In genomic region chrX:79270401-79270800, GRCh38 we compare ENCODE assay signal across 8 cellular contexts.
DNase-seq lines count a peak whose midpoint lies in the region; TF ChIP-seq lines count a peak whose summit lies in the region.

No MANE protein-coding gene starts in this region.

- H3K36me3 Mint-ChIP-seq in Calu3 (ENCODE audit: insufficient read depth, unreplicated experiment): no peaks in the 10 kb centered on the region

- DNase-seq in Calu3: peak; percentile 1
- peak; percentile 35 for DNase-seq in GM20000 (ENCODE audit: low spot score)
- DNase-seq in HL-60 (ENCODE audit: low read depth in 1 of 2, low spot score in 1 of 2): peak; percentile 2 to 65
- peak; percentile 26 to 64 for DNase-seq in activated CD4-positive, alpha-beta T cell treated with anti-CD3 and anti-CD28 coated beads, Interleukin-2, amount 50 U/mL, for 24 hours (ENCODE audit: low read depth in 1 of 2, low spot score in 1 of 2)
- DNase-seq in fibroblast of the conjunctiva (ENCODE audit: low read depth): peak; percentile 45
- DNase-seq in stimulated activated CD4-positive, alpha-beta T cell treated with anti-CD3 and anti-CD28 coated beads, Interleukin-4, amount 100 ng/mL, for 1 hour: peak; percentile 74
- no peak for DNase-seq in GM03348 (ENCODE audit: low spot score)
- DNase-seq in NCI-H1105 treated with DMSO at 0.1 percent for 48 hours (lab: John Stamatoyannopoulos, UW): no peak

- no peak overlapping the region for H3K27ac ChIP-seq in HL-60 (replicated peaks)

- H3K4me3 ChIP-seq in HL-60 (replicated peaks; ENCODE audit: insufficient read depth, low read length): no peak overlapping the region

- no peaks in the 10 kb centered on the region for H3K9me3 Mint-ChIP-seq in Calu3 (ENCODE audit: low read depth, unreplicated experiment)

- intact Hi-C loops in Calu3 (cut with micrococcal nuclease; ENCODE audit: unreplicated experiment): no loop called here

- H3K27me3 ChIP-seq in HL-60 (ENCODE audit: insufficient read depth, poor library complexity, severe bottlenecking): no peaks in the 10 kb centered on the region

- no TSS peak for BruUV-seq in Calu3 (replicated peaks; lab: Mats Ljungman, UMichigan)

- no peak overlapping the region for H3K4me3 Mint-ChIP-seq in Calu3 (ENCODE audit: low read depth, unreplicated experiment)

- no peak overlapping the region for H3K27ac Mint-ChIP-seq in Calu3 (ENCODE audit: unreplicated experiment)

- CTCF ChIA-PET in Calu3 (lab: Charles Lee): no interaction called here

- H3K4me1 Mint-ChIP-seq in Calu3 (ENCODE audit: low read depth, unreplicated experiment): no peaks in the 10 kb centered on the region

- no peaks in the 10 kb centered on the region for H3K27me3 Mint-ChIP-seq in Calu3 (ENCODE audit: unreplicated experiment)

- TF ChIP-seq CTCF in Calu3 (IDR thresholded peaks at IDR 0.05; ENCODE audit: unreplicated experiment) (no peak), GM20000 (IDR thresholded peaks at IDR 0.05; ENCODE audit: extremely low read depth, missing control alignments) (peak; percentile 54), HL-60 (IDR thresholded peaks at IDR 0.05; ENCODE audit: insufficient read depth, low read length) (peak; percentile 20)

Comparison
In these comparisons a context has a peak if more than half of its experiments do, and no peak if none do; other contexts are left out.
1. DNase-seq: peak in Calu3 (single experiment), GM20000 (single experiment), HL-60 (2 of 2), activated CD4-positive, alpha-beta T cell treated with anti-CD3 and anti-CD28 coated beads, Interleukin-2, amount 50 U/mL, for 24 hours (2 of 2), fibroblast of the conjunctiva (single experiment) and stimulated activated CD4-positive, alpha-beta T cell treated with anti-CD3 and anti-CD28 coated beads, Interleukin-4, amount 100 ng/mL, for 1 hour (single experiment); none in GM03348 (single experiment) and NCI-H1105 treated with DMSO at 0.1 percent for 48 hours (single experiment).